Comparison of ENCODE assay signal across 17 cellular contexts in genomic region chr7:26097837-26098668, GRCh38. TPM values are rescaled to one million over a fixed set of nuclear protein-coding genes. Genes with fewer than 3 reads are reported as not detected.
A peak's percentile ranks its signal among the peaks of the same experiment; 100 is the strongest.
DNase-seq lines count a peak whose midpoint lies in the region; ATAC-seq and TF ChIP-seq lines count a peak whose summit lies in the region.
"Had no signal": no experiment of that assay in that cellular context is flagged by ENCODE, and none has a peak within 500 bp of the region (broad histone marks: within the 10 kb centered on the region; RNA-seq: fewer than 3 reads in every experiment).

No MANE protein-coding gene starts in this region.

- peak overlapping the region; percentile 19 for H2AK5ac ChIP-seq in trophoblast cell (ENCODE audit: low read length)

- no peak overlapping the region for H2BK12ac ChIP-seq in trophoblast cell (ENCODE audit: low read length)

- peak; percentile 13 to 19 for ATAC-seq in activated naive CD4-positive, alpha-beta T cell treated with anti-CD3 and anti-CD28 coated beads, Interleukin-2, amount 50 U/mL, for 72 hours
- no peak for ATAC-seq in HG03342 (IDR thresholded peaks at IDR 0.05; ENCODE audit: unreplicated experiment)
- ATAC-seq in heart right ventricle, result no peak
- ATAC-seq: WTC11 had no signal

- 0 out of 2 replicates have a peak overlapping the region, but pooled peaks have one; percentile 16 for H3K27ac ChIP-seq in HL-60 (replicated peaks)
- H3K27ac ChIP-seq in trophoblast cell (ENCODE audit: low read depth, low read length), result peak overlapping the region; percentile 18
- no peak overlapping the region for H3K27ac ChIP-seq in hepatocyte
- H3K27ac ChIP-seq in heart right ventricle, result no peak overlapping the region
- H3K27ac ChIP-seq: KMS-11, neural progenitor cell, stomach had no signal

- H3K36me3 Mint-ChIP-seq in activated T-cell treated with anti-CD3 and anti-CD28 coated beads, Interleukin-2, amount 50 U/mL, for 24 hours (ENCODE audit: low read depth), result no peaks in the 10 kb centered on the region
- H3K36me3 Mint-ChIP-seq in activated naive CD4-positive, alpha-beta T cell treated with anti-CD3 and anti-CD28 coated beads, Interleukin-2, amount 50 U/mL, for 72 hours, result no peaks in the 10 kb centered on the region
- H3K36me3 Mint-ChIP-seq: immature natural killer cell, neural progenitor cell, WTC11 had no signal

- peak overlapping the region; percentile 57 for H3K4me3 Mint-ChIP-seq in activated T-cell treated with anti-CD3 and anti-CD28 coated beads, Interleukin-2, amount 50 U/mL, for 24 hours
- H3K4me3 Mint-ChIP-seq: immature natural killer cell, neural progenitor cell, WTC11 had no signal

- H3K4me1 Mint-ChIP-seq in activated T-cell treated with anti-CD3 and anti-CD28 coated beads, Interleukin-2, amount 50 U/mL, for 24 hours (ENCODE audit: low read depth), result peaks cover 55% of the 10 kb centered on the region

- TF ChIP-seq CTCF in HL-60 (IDR thresholded peaks at IDR 0.05; ENCODE audit: insufficient read depth, low read length) (no peak), hepatocyte (IDR thresholded peaks at IDR 0.05; ENCODE audit: poor library complexity) (no peak), heart right ventricle (IDR thresholded peaks at IDR 0.05) (no peak)

- H4K12ac ChIP-seq in trophoblast cell (ENCODE audit: low read depth, low read length), result no peak overlapping the region

- no peak overlapping the region for H3K23ac ChIP-seq in trophoblast cell (ENCODE audit: low read length)

- H3K4me3 ChIP-seq in HL-60 (replicated peaks; ENCODE audit: insufficient read depth, low read length) (no peak overlapping the region), trophoblast cell (ENCODE audit: low read depth, low read length) (no peak overlapping the region), hepatocyte (no peak overlapping the region), heart right ventricle (no peak overlapping the region)
- H3K4me3 ChIP-seq: neural progenitor cell, stomach had no signal

- peak overlapping the region; percentile 4 for H3K14ac ChIP-seq in trophoblast cell (ENCODE audit: low read length)

- peak overlapping the region; percentile 23 for H2BK5ac ChIP-seq in trophoblast cell (ENCODE audit: low read depth, low read length, poor library complexity)

- no peaks in the 10 kb centered on the region for H3K36me3 ChIP-seq in trophoblast cell (ENCODE audit: control insufficient read depth in 1 of 2, insufficient read depth in 2 of 2, low read length in 2 of 2)
- H3K36me3 ChIP-seq in hepatocyte (replicated peaks; ENCODE audit: insufficient read depth, low read depth), result no peaks in the 10 kb centered on the region
- no peaks in the 10 kb centered on the region for H3K36me3 ChIP-seq in heart right ventricle
- H3K36me3 ChIP-seq: neural progenitor cell, stomach had no signal

- peak overlapping the region; percentile 84 for H3K27ac Mint-ChIP-seq in activated T-cell treated with anti-CD3 and anti-CD28 coated beads, Interleukin-2, amount 50 U/mL, for 24 hours
- peak overlapping the region; percentile 84 to 92 for H3K27ac Mint-ChIP-seq in activated naive CD4-positive, alpha-beta T cell treated with anti-CD3 and anti-CD28 coated beads, Interleukin-2, amount 50 U/mL, for 72 hours
- H3K27ac Mint-ChIP-seq: immature natural killer cell, neural progenitor cell, WTC11 had no signal

- H3K9me2 ChIP-seq in hepatocyte (replicated peaks; ENCODE audit: insufficient read depth), result no peaks in the 10 kb centered on the region

- no CpG with 5 or more reads among the region's 7 CpGs for WGBS in trophoblast cell (ENCODE audit: extremely low coverage, insufficient coverage, insufficient read length)
- 94% methylated on average over 7 of the region's 7 CpGs for WGBS in hepatocyte (ENCODE audit: low lambda C conversion rate, missing lambda C conversion rate)
- WGBS in heart right ventricle, 2 donors, result 82 to 83% methylated on average over 7 of the region's 7 CpGs

- H2AFZ ChIP-seq in trophoblast cell (ENCODE audit: insufficient read depth, low read length, poor library complexity) (no peak overlapping the region), hepatocyte (no peak overlapping the region)
- H2AFZ ChIP-seq: neural progenitor cell had no signal

- H3K18ac ChIP-seq in trophoblast cell (ENCODE audit: low read length), result peak overlapping the region; percentile 50

- no peak overlapping the region for H3K9ac ChIP-seq in trophoblast cell (ENCODE audit: low read length)
- H3K9ac ChIP-seq: KMS-11, neural progenitor cell had no signal

- peak overlapping the region; percentile 64 for H4K91ac ChIP-seq in trophoblast cell (ENCODE audit: low read depth, low read length)

- no peaks in the 10 kb centered on the region for H3K27me3 Mint-ChIP-seq in activated T-cell treated with anti-CD3 and anti-CD28 coated beads, Interleukin-2, amount 50 U/mL, for 24 hours

- H3K79me2 ChIP-seq in trophoblast cell (ENCODE audit: control insufficient read depth, insufficient read depth, low read length, poor library complexity), result peaks cover 2% of the 10 kb centered on the region
- H3K79me2 ChIP-seq in hepatocyte, result no peaks in the 10 kb centered on the region

- H2BK120ac ChIP-seq in trophoblast cell (ENCODE audit: insufficient read depth, low read length, poor library complexity), result peak overlapping the region; percentile 46

- H3K4me2 ChIP-seq in trophoblast cell (ENCODE audit: low read length) (no peak overlapping the region), hepatocyte (no peak overlapping the region)
- H3K4me2 ChIP-seq: KMS-11, neural progenitor cell had no signal

- DNase-seq in activated T-cell treated with anti-CD3 and anti-CD28 coated beads, Interleukin-2, amount 50 U/mL, for 24 hours, result no peak
- DNase-seq in activated T-cell treated with anti-CD3 and anti-CD28 coated beads, Interleukin-2, amount 50 U/mL, for 1 hour, result no peak
- DNase-seq in HL-60 (ENCODE audit: low read depth in 1 of 2, low spot score in 1 of 2) (no peak), trophoblast cell (peak in 1 of 2 donors; percentile 60), hepatocyte (ENCODE audit: low spot score) (no peak), heart right ventricle (no peak)
- DNase-seq in activated naive CD4-positive, alpha-beta T cell treated with anti-CD3 and anti-CD28 coated beads, Interleukin-2, amount 50 U/mL, for 72 hours (ENCODE audit: low spot score in 2 of 2), result no peak
- DNase-seq: activated effector memory CD4-positive, alpha-beta T cell treated with Interleukin-2 at 50 U/mL for 16 hours; effector CD8-positive, alpha-beta T cell; immature natural killer cell; NCI-H146; NCI-H446 treated with DMSO at 0.1 percent for 48 hours; stomach had no signal

- H3K9me3 ChIP-seq in trophoblast cell (ENCODE audit: insufficient read depth, low read depth, low read length), result no peaks in the 10 kb centered on the region
- H3K9me3 ChIP-seq in hepatocyte (ENCODE audit: low read depth), result no peaks in the 10 kb centered on the region
- no peaks in the 10 kb centered on the region for H3K9me3 ChIP-seq in heart right ventricle
- H3K9me3 ChIP-seq: stomach had no signal

- intact Hi-C loops in heart right ventricle (cut with DNase I), result loop anchor here in 3 of 10 donors (10.0 kb wide), 3 partner anchors 87 to 577 kb away; no protein-coding TSS in a partner anchor

- H3K4me1 ChIP-seq in trophoblast cell (ENCODE audit: control insufficient read depth in 1 of 2, insufficient read depth in 2 of 2, low read length in 2 of 2) (peaks cover 2 to 4% of the 10 kb centered on the region in 2 experiments), hepatocyte (ENCODE audit: insufficient read depth) (no peaks in the 10 kb centered on the region), heart right ventricle (no peaks in the 10 kb centered on the region)
- H3K4me1 ChIP-seq: stomach had no signal

- no peak overlapping the region for H4K8ac ChIP-seq in trophoblast cell (ENCODE audit: low read depth, low read length)

- H4K20me1 ChIP-seq in hepatocyte (ENCODE audit: insufficient read depth, poor library complexity, severe bottlenecking), result no peaks in the 10 kb centered on the region

- H3K4ac ChIP-seq in trophoblast cell (ENCODE audit: low read depth, low read length), result peak overlapping the region; percentile 9

- H3K79me1 ChIP-seq in trophoblast cell (ENCODE audit: low read length), result peaks cover 12% of the 10 kb centered on the region

- H3K27me3 ChIP-seq in HL-60 (ENCODE audit: insufficient read depth, poor library complexity, severe bottlenecking) (no peaks in the 10 kb centered on the region), trophoblast cell (ENCODE audit: insufficient read depth, low read length) (no peaks in the 10 kb centered on the region), hepatocyte (no peaks in the 10 kb centered on the region), heart right ventricle (peaks cover 0 to 8% (median 0%) of the 10 kb centered on the region in 7 donors)
- H3K27me3 ChIP-seq: neural progenitor cell, stomach had no signal

- no peaks in the 10 kb centered on the region for H3K9me3 Mint-ChIP-seq in activated T-cell treated with anti-CD3 and anti-CD28 coated beads, Interleukin-2, amount 50 U/mL, for 24 hours
- peaks cover 0 to 4% of the 10 kb centered on the region in 2 donors for H3K9me3 Mint-ChIP-seq in activated naive CD4-positive, alpha-beta T cell treated with anti-CD3 and anti-CD28 coated beads, Interleukin-2, amount 50 U/mL, for 72 hours
- H3K9me3 Mint-ChIP-seq: immature natural killer cell, neural progenitor cell, WTC11 had no signal

RNA-seq across cellular contexts. Expression of gene NFE2L3, which starts 53.9 kb away (rescaled TPM):
- 10 to 100 TPM; 13.0 to 24.0 TPM for total RNA-seq in activated naive CD4-positive, alpha-beta T cell treated with anti-CD3 and anti-CD28 coated beads, Interleukin-2, amount 50 U/mL, for 72 hours
- polyA plus RNA-seq in trophoblast cell (2013), result 142 and 159 TPM in 2 replicates
- total RNA-seq in hepatocyte (10.0 and 10.8 TPM in 2 replicates), heart right ventricle (1 to 10 TPM in 5 of 10 donors, under 1 TPM in 5; 0.32 to 4.1 (median 1.1) TPM)
- polyA plus RNA-seq in hepatocyte (4.7 and 6.5 TPM in 2 replicates), heart right ventricle (1 to 10 TPM in 1 of 2 donors, under 1 TPM in 1; 0.80 to 2.1 TPM)

Comparison
In these comparisons a context has a peak if more than half of its experiments do, and no peak if none do; other contexts are left out.
1. H3K27ac ChIP-seq: peak in HL-60 (single experiment) and trophoblast cell (single experiment); none in hepatocyte (single experiment) and heart right ventricle (0 of 10).
2. ATAC-seq: peak in activated naive CD4-positive, alpha-beta T cell treated with anti-CD3 and anti-CD28 coated beads, Interleukin-2, amount 50 U/mL, for 72 hours (2 of 2); none in HG03342 (single experiment) and heart right ventricle (0 of 8).